Comparison of ENCODE assay signal across 22 cellular contexts in the genomic region with DNA sequence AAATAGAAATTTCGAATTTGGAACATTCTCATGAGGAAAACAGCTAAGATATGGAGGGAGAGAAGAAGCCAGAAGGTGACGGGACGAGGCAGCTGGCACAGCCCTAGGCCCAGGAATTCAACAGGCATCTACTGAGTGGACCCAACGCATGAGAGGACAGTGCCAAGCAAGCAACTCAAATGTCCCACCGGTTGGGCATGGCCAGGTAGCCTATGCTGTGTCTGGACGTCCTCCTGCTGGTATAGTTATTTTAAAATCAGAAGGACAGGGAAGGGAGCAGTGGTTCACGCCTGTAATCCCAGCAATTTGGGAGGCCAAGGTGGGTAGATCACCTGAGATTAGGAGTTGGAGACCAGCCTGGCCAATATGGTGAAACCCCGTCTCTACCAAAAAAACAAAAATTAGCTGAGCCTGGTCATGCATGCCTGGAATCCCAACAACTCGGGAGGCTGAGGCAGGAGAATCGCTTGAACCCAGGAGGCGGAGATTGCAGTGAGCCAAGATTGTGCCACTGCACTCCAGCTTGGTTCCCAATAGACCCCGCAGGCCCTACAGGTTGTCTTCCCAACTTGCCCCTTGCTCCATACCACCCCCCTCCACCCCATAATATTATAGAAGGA. TPM values are rescaled to one million over a fixed set of nuclear protein-coding genes. Genes with fewer than 3 reads are reported as not detected.
DNase-seq lines count a peak whose midpoint lies in the region; ATAC-seq and TF ChIP-seq lines count a peak whose summit lies in the region.
"Had no signal": no experiment of that assay in that cellular context is flagged by ENCODE, and none has a peak within 500 bp of the region (broad histone marks: within the 10 kb centered on the region; RNA-seq: fewer than 3 reads in every experiment).

No MANE protein-coding gene starts in this region.

- peak; percentile 12 for DNase-seq in activated effector memory CD4-positive, alpha-beta T cell treated with anti-CD3 and anti-CD28 coated beads, Interleukin-2, amount 50 U/mL, for 16 hours
- DNase-seq in activated effector memory CD4-positive, alpha-beta T cell treated with Interleukin-2 at 50 U/mL for 16 hours, result no peak
- DNase-seq in RWPE2 (ENCODE audit: low spot score), result peak; percentile 4
- DNase-seq in islet precursor cell, result peak; percentile 36
- DNase-seq in aorta, result peak; percentile 29 to 34
- no peak for DNase-seq in GOT3 (lab: John Stamatoyannopoulos, UW)
- DNase-seq: AML-193; CD4-positive, CD25-positive, alpha-beta regulatory T cell; COR-L47; DMS 273 treated with DMSO at 0.1 percent for 48 hours; GDM1; NCI-H1105 treated with DMSO at 0.1 percent for 48 hours; NCI-H1694 treated with DMSO at 0.1 percent for 48 hours; NCI-H510A; NCI-H748 treated with DMSO at 0.1 percent for 48 hours; NK-92 treated with Interleukin-12 subunit alpha and Interleukin-12 subunit beta, amount 100 ng/mL, for 24 hours; Right ventricle myocardium superior had no signal

- H3K27ac ChIP-seq in RWPE2 (ENCODE audit: poor library complexity, severe bottlenecking) (no peak overlapping the region), aorta (ENCODE audit: low read depth in 1 of 2, low read length in 2 of 2) (no peak overlapping the region)
- H3K27ac ChIP-seq: 22Rv1 had no signal

- peaks cover 2% of the 10 kb centered on the region for H3K27me3 ChIP-seq in RWPE2 (ENCODE audit: insufficient read depth, poor library complexity, severe bottlenecking)
- no peaks in the 10 kb centered on the region for H3K27me3 ChIP-seq in aorta (ENCODE audit: control insufficient read depth in 1 of 2, insufficient read depth in 2 of 2, low read length in 1 of 2)

- H3K36me3 ChIP-seq in RWPE2 (ENCODE audit: low read depth) (no peaks in the 10 kb centered on the region), aorta (ENCODE audit: control insufficient read depth in 1 of 2, insufficient read depth in 2 of 2, low read length in 1 of 2) (no peaks in the 10 kb centered on the region)
- H3K36me3 ChIP-seq: HAP-1 had no signal

- H3K9me3 ChIP-seq in RWPE2 (ENCODE audit: severe bottlenecking), result no peaks in the 10 kb centered on the region
- no peaks in the 10 kb centered on the region for H3K9me3 ChIP-seq in aorta (ENCODE audit: control insufficient read depth, low read length)
- H3K9me3 ChIP-seq: HAP-1 had no signal

- ATAC-seq in RWPE2 (ENCODE audit: low read depth) (no peak), aorta (ENCODE audit: low FRiP score) (no peak), GM21529 (IDR thresholded peaks at IDR 0.05; ENCODE audit: unreplicated experiment) (no peak), GM18505 (IDR thresholded peaks at IDR 0.05; ENCODE audit: unreplicated experiment) (no peak)

- no peak for TF ChIP-seq CTCF in RWPE2 (IDR thresholded peaks at IDR 0.05; ENCODE audit: poor library complexity, severe bottlenecking)

- no peak overlapping the region for H3K4me3 ChIP-seq in RWPE2 (ENCODE audit: severe bottlenecking)
- no peak overlapping the region for H3K4me3 ChIP-seq in aorta (ENCODE audit: low read length in 2 of 2)
- H3K4me3 ChIP-seq: HAP-1 had no signal

- WGBS in aorta, 2 donors, result 77 to 80% methylated on average over 12 of the region's 12 CpGs

- H3K4me1 ChIP-seq in RWPE2 (ENCODE audit: insufficient read depth, poor library complexity, severe bottlenecking) (no peaks in the 10 kb centered on the region), aorta (ENCODE audit: control insufficient read depth in 1 of 2, insufficient read depth in 2 of 2, low read length in 2 of 2) (no peaks in the 10 kb centered on the region)
- H3K4me1 ChIP-seq: HAP-1 had no signal

- intact Hi-C loops in aorta (cut with DNase I), result loop anchor here (5.0 to 10.0 kb wide), 3 partner anchors 108 to 216 kb away; partner anchors contain the start of genes ERN1 (in 1 of the 2) and ICAM2 (in 1 of the 2)

- TF ChIP-seq POLR2A in GM18505 (IDR thresholded peaks at IDR 0.05; ENCODE audit: borderline replicate concordance, extremely low read depth, insufficient read depth, insufficient read length), result no peak

RNA-seq across cellular contexts. Expression of gene GH1, which starts 2.0 kb away (rescaled TPM):
- total RNA-seq in aorta, result not detected
- not detected for polyA plus RNA-seq in aorta
- total RNA-seq: CD4-positive, CD25-positive, alpha-beta regulatory T cell; Daoy; Right ventricle myocardium superior had no signal

RNA-seq across cellular contexts. Expression of gene CSHL1, which starts 5.6 kb away (rescaled TPM):
- total RNA-seq in aorta, result not detected
- not detected for polyA plus RNA-seq in aorta
- total RNA-seq: CD4-positive, CD25-positive, alpha-beta regulatory T cell; Daoy; Right ventricle myocardium superior had no signal
- polyA plus RNA-seq: CD4-positive, CD25-positive, alpha-beta regulatory T cell had no signal

RNA-seq across cellular contexts. Expression of gene CD79B, which starts 15.5 kb away (rescaled TPM):
- total RNA-seq in aorta, result 1 to 10 TPM; 5.1 to 7.1 TPM
- polyA plus RNA-seq in aorta, result 1 to 10 TPM in 1 of 2 donors, under 1 TPM in 1; 0.50 to 6.7 TPM
- total RNA-seq: Daoy had no signal

RNA-seq across cellular contexts. Expression of gene CSH1, which starts 20.3 kb away (rescaled TPM):
- total RNA-seq in aorta, result not detected
- polyA plus RNA-seq in aorta, result not detected
- total RNA-seq: Daoy, Right ventricle myocardium superior had no signal
- polyA plus RNA-seq: CD4-positive, CD25-positive, alpha-beta regulatory T cell had no signal

RNA-seq across cellular contexts. Expression of gene GH2, which starts 34.9 kb away (rescaled TPM):
- not detected for total RNA-seq in aorta
- not detected for polyA plus RNA-seq in aorta
- total RNA-seq: CD4-positive, CD25-positive, alpha-beta regulatory T cell; Daoy; Right ventricle myocardium superior had no signal
- polyA plus RNA-seq: CD4-positive, CD25-positive, alpha-beta regulatory T cell had no signal

Comparison
In these comparisons a context has a peak if more than half of its experiments do, and no peak if none do; other contexts are left out.
1. DNase-seq: peak in activated effector memory CD4-positive, alpha-beta T cell treated with anti-CD3 and anti-CD28 coated beads, Interleukin-2, amount 50 U/mL, for 16 hours (single experiment), RWPE2 (single experiment), islet precursor cell (single experiment) and aorta (2 of 2); none in activated effector memory CD4-positive, alpha-beta T cell treated with Interleukin-2 at 50 U/mL for 16 hours (single experiment) and GOT3 (single experiment).